ENCODE assay signal across 6 cellular contexts in genomic region chr17:18315498-18316360, GRCh38. TPM values are rescaled to one million over a fixed set of nuclear protein-coding genes. Genes with fewer than 3 reads are reported as not detected.
DNase-seq lines count a peak whose midpoint lies in the region; ATAC-seq and TF ChIP-seq lines count a peak whose summit lies in the region.

No MANE protein-coding gene starts in this region.

- intact Hi-C loops in activated CD4-positive, alpha-beta T cell treated with anti-CD3 and anti-CD28 coated beads, Interleukin-2, amount 10 ng/mL, durations not matched to agents 24 days and 14 days (cut with micrococcal nuclease), result loop anchor here (1.0 to 5.0 kb wide), 5 partner anchors 47 to 478 kb away; partner anchors contain the start of genes ALKBH5, MIEF2, SHMT1 and SREBF1
- intact Hi-C loops in left colon (cut with DNase I, micrococcal nuclease), result no loop called here

- peak; percentile 85 for DNase-seq in activated CD4-positive, alpha-beta T cell treated with anti-CD3 and anti-CD28 coated beads, Interleukin-2, amount 10 ng/mL, durations not matched to agents 24 days and 14 days
- DNase-seq in left colon (peak in 1 of 2 donors; percentile 34), GM20000 (ENCODE audit: low spot score) (no peak), foreskin melanocyte (no peak), NCI-H82 (lab: John Stamatoyannopoulos, UW) (no peak)

- peak overlapping the region; percentile 98 for H3K27ac Mint-ChIP-seq in activated CD4-positive, alpha-beta T cell treated with anti-CD3 and anti-CD28 coated beads, Interleukin-2, amount 10 ng/mL, durations not matched to agents 24 days and 14 days

- ATAC-seq in HG02678 (IDR thresholded peaks at IDR 0.05; ENCODE audit: unreplicated experiment), result peak; percentile 4
- ATAC-seq in left colon, result peak; percentile 8

- no peaks in the 10 kb centered on the region for H3K27me3 Mint-ChIP-seq in activated CD4-positive, alpha-beta T cell treated with anti-CD3 and anti-CD28 coated beads, Interleukin-2, amount 10 ng/mL, durations not matched to agents 24 days and 14 days

- peaks cover 66% of the 10 kb centered on the region for H3K4me1 Mint-ChIP-seq in activated CD4-positive, alpha-beta T cell treated with anti-CD3 and anti-CD28 coated beads, Interleukin-2, amount 10 ng/mL, durations not matched to agents 24 days and 14 days

- no peaks in the 10 kb centered on the region for H3K9me3 Mint-ChIP-seq in activated CD4-positive, alpha-beta T cell treated with anti-CD3 and anti-CD28 coated beads, Interleukin-2, amount 10 ng/mL, durations not matched to agents 24 days and 14 days

- H3K36me3 Mint-ChIP-seq in activated CD4-positive, alpha-beta T cell treated with anti-CD3 and anti-CD28 coated beads, Interleukin-2, amount 10 ng/mL, durations not matched to agents 24 days and 14 days (ENCODE audit: low read depth), result peaks cover 55% of the 10 kb centered on the region

- TF ChIP-seq CTCF in GM20000 (IDR thresholded peaks at IDR 0.05; ENCODE audit: extremely low read depth, missing control alignments), result no peak

- H3K4me3 Mint-ChIP-seq in activated CD4-positive, alpha-beta T cell treated with anti-CD3 and anti-CD28 coated beads, Interleukin-2, amount 10 ng/mL, durations not matched to agents 24 days and 14 days, result peak overlapping the region; percentile 85

RNA-seq across cellular contexts. Expression of gene SMCR8, which starts 0.6 kb away (rescaled TPM):
- 17.3 and 17.7 TPM in 2 replicates for total RNA-seq in activated CD4-positive, alpha-beta T cell treated with anti-CD3 and anti-CD28 coated beads, Interleukin-2, amount 10 ng/mL, durations not matched to agents 24 days and 14 days
- 10 to 100 TPM; 18.9 to 21.1 TPM for total RNA-seq in left colon

RNA-seq across cellular contexts. Expression of gene TOP3A, which starts 0.9 kb away (rescaled TPM):
- total RNA-seq in activated CD4-positive, alpha-beta T cell treated with anti-CD3 and anti-CD28 coated beads, Interleukin-2, amount 10 ng/mL, durations not matched to agents 24 days and 14 days, result 75.4 and 88.2 TPM in 2 replicates
- total RNA-seq in left colon, result 10 to 100 TPM; 22.0 to 23.3 TPM

RNA-seq across cellular contexts. Expression of gene SHMT1, which starts 47.6 kb away (rescaled TPM):
- total RNA-seq in activated CD4-positive, alpha-beta T cell treated with anti-CD3 and anti-CD28 coated beads, Interleukin-2, amount 10 ng/mL, durations not matched to agents 24 days and 14 days, result 58.3 and 62.1 TPM in 2 replicates
- total RNA-seq in left colon, result 10 to 100 TPM; 27.4 to 40.2 TPM

RNA-seq across cellular contexts. Expression of gene MIEF2, which starts 55.3 kb away (rescaled TPM):
- total RNA-seq in activated CD4-positive, alpha-beta T cell treated with anti-CD3 and anti-CD28 coated beads, Interleukin-2, amount 10 ng/mL, durations not matched to agents 24 days and 14 days, result 4.3 and 6.0 TPM in 2 replicates
- 10 to 100 TPM; 13.8 to 18.3 TPM for total RNA-seq in left colon

RNA-seq across cellular contexts. Expression of gene FLII, which starts 57.2 kb away (rescaled TPM):
- total RNA-seq in activated CD4-positive, alpha-beta T cell treated with anti-CD3 and anti-CD28 coated beads, Interleukin-2, amount 10 ng/mL, durations not matched to agents 24 days and 14 days, result 266 and 275 TPM in 2 replicates
- 100 to 1,000 TPM; 276 to 285 TPM for total RNA-seq in left colon
